In the genomic region with DNA sequence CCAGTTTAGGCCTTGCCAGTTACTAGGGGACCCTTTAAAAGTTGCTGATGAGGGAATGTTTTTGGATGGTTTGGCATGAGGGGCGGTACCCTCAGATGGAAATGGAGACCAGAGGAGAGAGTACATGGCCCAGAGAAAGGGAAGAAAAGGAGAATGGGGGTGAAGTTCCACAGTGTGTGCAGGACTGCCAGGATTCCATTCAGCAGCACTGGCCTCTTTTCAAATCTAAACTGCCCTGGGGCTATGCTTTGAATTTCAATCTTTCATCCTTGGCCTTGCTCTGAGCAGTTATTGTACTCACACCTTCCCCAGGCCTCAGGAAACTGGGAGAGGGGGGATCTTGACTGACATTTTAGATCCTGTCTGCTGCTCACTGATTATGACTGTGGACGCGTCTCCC, we compare ENCODE assay signal across 8 cellular contexts. TPM values are rescaled to one million over a fixed set of nuclear protein-coding genes. Genes with fewer than 3 reads are reported as not detected.
DNase-seq lines count a peak whose midpoint lies in the region; ATAC-seq, FAIRE-seq and TF ChIP-seq lines count a peak whose summit lies in the region.
"Had no signal": no experiment of that assay in that cellular context is flagged by ENCODE, and none has a peak within 500 bp of the region (broad histone marks: within the 10 kb centered on the region; RNA-seq: fewer than 3 reads in every experiment).

No MANE protein-coding gene starts in this region.

- H3K27me3 ChIP-seq in HUES48 (ENCODE audit: control insufficient read depth, insufficient read depth, low read length) (no peaks in the 10 kb centered on the region), bronchial epithelial cell (ENCODE audit: control insufficient read depth, insufficient read depth, low read length) (no peaks in the 10 kb centered on the region), prostate gland (replicated peaks; ENCODE audit: insufficient read depth) (no peaks in the 10 kb centered on the region)

- TF ChIP-seq POLR2A in prostate gland (IDR thresholded peaks at IDR 0.05), result no peak

- H3K4me3 ChIP-seq in HUES48 (ENCODE audit: low read depth, low read length), result peak overlapping the region; percentile 75; the same call in 1 of the 2 replicates
- H3K4me3 ChIP-seq in bronchial epithelial cell (ENCODE audit: low read depth, low read length), result peak overlapping the region; percentile 85
- peak overlapping the region; percentile 7 to 78 for H3K4me3 ChIP-seq in prostate gland

- no peak for FAIRE-seq in bronchial epithelial cell (lab: Jason Lieb, UNC)

- H3K36me3 ChIP-seq in HUES48 (ENCODE audit: control insufficient read depth, insufficient read depth, low read length), result peaks cover 83% of the 10 kb centered on the region
- H3K36me3 ChIP-seq in bronchial epithelial cell (ENCODE audit: control insufficient read depth, insufficient read depth, low read length), result peaks cover 49% of the 10 kb centered on the region
- H3K36me3 ChIP-seq in prostate gland, result peaks cover 20 to 49% of the 10 kb centered on the region in 2 donors

- intact Hi-C loops in prostate gland (cut with DNase I), result loop anchor here (5.0 kb wide), 1 partner anchor 96 kb away; a partner anchor contains a TSS

- DNase-seq in bronchial epithelial cell (ENCODE audit: low read depth), result no peak
- DNase-seq in prostate gland (ENCODE audit: low spot score), result no peak
- no peak for DNase-seq in HPDE6-E6E7 (ENCODE audit: extremely low spot score)
- DNase-seq: GOT3, naive B cell had no signal

- H3K27ac ChIP-seq in HUES48 (ENCODE audit: low read depth, low read length) (peak overlapping the region; percentile 59), prostate gland (peak overlapping the region; percentile 99 to 100)

- H3K4me1 ChIP-seq in HUES48 (ENCODE audit: control insufficient read depth, insufficient read depth, low read length) (peaks cover 22% of the 10 kb centered on the region), prostate gland (replicated peaks) (peaks cover 23% of the 10 kb centered on the region)

- H3K9me3 ChIP-seq in HUES48 (ENCODE audit: control insufficient read depth, insufficient read depth, low read length), result no peaks in the 10 kb centered on the region
- H3K9me3 ChIP-seq in prostate gland, result no peaks in the 10 kb centered on the region

- no peak for ATAC-seq in GM21515 (IDR thresholded peaks at IDR 0.05; ENCODE audit: unreplicated experiment)
- ATAC-seq in HG03025 (IDR thresholded peaks at IDR 0.05; ENCODE audit: low FRiP score, unreplicated experiment), result no peak

- 27% methylated on average over 3 of the region's 3 CpGs for WGBS in prostate gland

- TF ChIP-seq CTCF in bronchial epithelial cell (IDR thresholded peaks at IDR 0.05; ENCODE audit: insufficient read depth, low read length, severe bottlenecking) (no peak), prostate gland (IDR thresholded peaks at IDR 0.05) (no peak)

- no peak overlapping the region for H3K9ac ChIP-seq in HUES48 (ENCODE audit: low read depth, low read length)

RNA-seq across cellular contexts. Expression of a gene that starts 3.0 kb away (rescaled TPM):
- total RNA-seq in bronchial epithelial cell, result 1,292 and 1,548 TPM in 2 replicates
- 100 to 1,000 TPM; 158 to 235 TPM for total RNA-seq in prostate gland

RNA-seq across cellular contexts. Expression of a gene that starts 37.5 kb away (rescaled TPM):
- total RNA-seq in bronchial epithelial cell (not detected in 2 replicates), prostate gland (100 to 1,000 TPM in 1 of 2 donors, 10 to 100 TPM in 1; 38.1 to 107 TPM)

RNA-seq across cellular contexts. Expression of a gene that starts 44.3 kb away (rescaled TPM):
- total RNA-seq in bronchial epithelial cell (59.0 and 113 TPM in 2 replicates), prostate gland (10 to 100 TPM; 44.5 to 46.1 TPM)

RNA-seq across cellular contexts. Expression of a gene that starts 51.0 kb away (rescaled TPM):
- total RNA-seq in bronchial epithelial cell, result not detected in 2 replicates
- total RNA-seq in prostate gland, result not detected

RNA-seq across cellular contexts. Expression of a gene that starts 51.8 kb away (rescaled TPM):
- total RNA-seq in bronchial epithelial cell, result 31.3 and 36.2 TPM in 2 replicates
- total RNA-seq in prostate gland, result 10 to 100 TPM; 34.5 to 57.5 TPM

Comparison
In these comparisons a context has a peak if more than half of its experiments do, and no peak if none do; other contexts are left out.
1. RNA of a gene that starts 37.5 kb away (total RNA-seq): 38.1 to 107 TPM in prostate gland; not detected in bronchial epithelial cell; every median in the first group is over 10 times any median in the second.
2. Peak in every context shown above with its lines, with median percentiles within 50 percentile points of each other: H3K4me3 ChIP-seq.